Comparison of ENCODE assay signal across 8 cellular contexts in genomic region chr14:103563844-103564243, GRCh38. TPM values are rescaled to one million over a fixed set of nuclear protein-coding genes. Genes with fewer than 3 reads are reported as not detected.
DNase-seq lines count a peak whose midpoint lies in the region; ATAC-seq and TF ChIP-seq lines count a peak whose summit lies in the region.
"Not testable (repeated sequence)": the region's sequence is repeated elsewhere in the genome, so short reads cannot be mapped to it uniquely, and the experiment has no call there.

No MANE protein-coding gene starts in this region.

- H3K27me3 ChIP-seq in brain microvascular endothelial cell (replicated peaks); transverse colon: not testable (repeated sequence)

- peaks cover 46% of the 10 kb centered on the region for H3K36me3 Mint-ChIP-seq in Calu3 (ENCODE audit: insufficient read depth, unreplicated experiment)
- H3K36me3 Mint-ChIP-seq in activated CD4-positive, alpha-beta T cell treated with anti-CD3 and anti-CD28 coated beads for 36 hours (ENCODE audit: low read depth): peaks cover 24% of the 10 kb centered on the region
- not testable (repeated sequence) for H3K36me3 Mint-ChIP-seq in memory B cell; progenitor cell of endocrine pancreas (ENCODE audit: insufficient read depth)

- intact Hi-C loops in Calu3 (cut with micrococcal nuclease; ENCODE audit: unreplicated experiment); transverse colon (cut with DNase I; ENCODE audit: low total_unique reads): not testable (repeated sequence)
- intact Hi-C loops in activated CD4-positive, alpha-beta T cell treated with anti-CD3 and anti-CD28 coated beads for 36 hours (cut with DNase I, micrococcal nuclease): loop anchor here (2.0 kb wide), 2 partner anchors 35 to 971 kb away; partner anchors contain the start of genes RCOR1 (in 1 of the 2) and TRMT61A (in 1 of the 2)

- 42 to 59% methylated on average over 8 to 18 of the region's 18 CpGs for WGBS in transverse colon (ENCODE audit: low coverage in 1 of 2), 2 donors

- TF ChIP-seq EP300 in transverse colon (IDR thresholded peaks at IDR 0.05; ENCODE audit: low read depth): not testable (repeated sequence)

- TF ChIP-seq CTCF in Calu3 (IDR thresholded peaks at IDR 0.05; ENCODE audit: unreplicated experiment); brain microvascular endothelial cell (IDR thresholded peaks at IDR 0.05; ENCODE audit: low read depth, low read length, missing control alignments); fibroblast of pulmonary artery (IDR thresholded peaks at IDR 0.05; ENCODE audit: low read length, missing control alignments); progenitor cell of endocrine pancreas (IDR thresholded peaks at IDR 0.05; ENCODE audit: unreplicated experiment); transverse colon (IDR thresholded peaks at IDR 0.05): not testable (repeated sequence)
- TF ChIP-seq CTCF in LNCaP clone FGC (IDR thresholded peaks at IDR 0.05; ENCODE audit: control insufficient read depth, extremely low read depth, insufficient read depth): 0 out of 2 replicates have a peak, but pooled peaks have one; percentile 0

- BruUV-seq in Calu3 (replicated peaks; lab: Mats Ljungman, UMichigan): not testable (repeated sequence)

- POLR2A ChIA-PET in activated CD4-positive, alpha-beta T cell treated with anti-CD3 and anti-CD28 coated beads for 36 hours (lab: Charles Lee): not testable (repeated sequence)

- H3K4me1 Mint-ChIP-seq in Calu3 (ENCODE audit: low read depth, unreplicated experiment): peaks cover 23% of the 10 kb centered on the region
- peaks cover 55% of the 10 kb centered on the region for H3K4me1 Mint-ChIP-seq in activated CD4-positive, alpha-beta T cell treated with anti-CD3 and anti-CD28 coated beads for 36 hours
- peaks cover 28% of the 10 kb centered on the region for H3K4me1 Mint-ChIP-seq in memory B cell
- H3K4me1 Mint-ChIP-seq in progenitor cell of endocrine pancreas (ENCODE audit: low read depth): peaks cover 24% of the 10 kb centered on the region

- in situ Hi-C loops in brain microvascular endothelial cell (cut with HindIII; ENCODE audit: low pct_ligation_motif_present, low sequenced_read_pairs); transverse colon (cut with MboI; ENCODE audit: low pct_ligation_motif_present in 1 of 4, low pct_unique_long_range_greater_than_20kb in 1 of 4, low sequenced_read_pairs in 3 of 4): not testable (repeated sequence)

- not testable (repeated sequence) for H3K36me3 ChIP-seq in brain microvascular endothelial cell (replicated peaks)
- H3K36me3 ChIP-seq in transverse colon: peaks cover 0 to 16% (median 4%) of the 10 kb centered on the region in 4 donors

- H3K4me3 ChIP-seq in LNCaP clone FGC (ENCODE audit: low read depth, low read length): peak overlapping the region; percentile 62
- H3K4me3 ChIP-seq in brain microvascular endothelial cell (ENCODE audit: low read depth, low read length): peak overlapping the region; percentile 85
- peak overlapping the region; percentile 91 for H3K4me3 ChIP-seq in fibroblast of pulmonary artery (replicated peaks; ENCODE audit: low read depth, low read length)
- H3K4me3 ChIP-seq in transverse colon: peak overlapping the region in 3 of 4 donors; percentile 91 to 95 (median 94)

- H3K27me3 Mint-ChIP-seq in Calu3 (ENCODE audit: unreplicated experiment); activated CD4-positive, alpha-beta T cell treated with anti-CD3 and anti-CD28 coated beads for 36 hours; memory B cell; progenitor cell of endocrine pancreas: not testable (repeated sequence)

- H3K9me3 Mint-ChIP-seq in Calu3 (ENCODE audit: low read depth, unreplicated experiment); activated CD4-positive, alpha-beta T cell treated with anti-CD3 and anti-CD28 coated beads for 36 hours (ENCODE audit: low read depth); memory B cell; progenitor cell of endocrine pancreas (ENCODE audit: low read depth): not testable (repeated sequence)

- not testable (repeated sequence) for H3K27ac Mint-ChIP-seq in Calu3 (ENCODE audit: unreplicated experiment); memory B cell; progenitor cell of endocrine pancreas
- peak overlapping the region; percentile 31 for H3K27ac Mint-ChIP-seq in activated CD4-positive, alpha-beta T cell treated with anti-CD3 and anti-CD28 coated beads for 36 hours

- CTCF ChIA-PET in Calu3 (lab: Charles Lee): not testable (repeated sequence)
- CTCF ChIA-PET in activated CD4-positive, alpha-beta T cell treated with anti-CD3 and anti-CD28 coated beads for 36 hours (lab: Charles Lee): interaction anchor here (0.6 to 0.9 kb wide), 2 partner anchors 10 to 13 kb away, joined by 3 to 6 read pairs; no protein-coding TSS in a partner anchor

- not testable (repeated sequence) for H3K9me3 ChIP-seq in transverse colon

- H3K4me3 Mint-ChIP-seq in Calu3 (ENCODE audit: low read depth, unreplicated experiment) (peak overlapping the region; percentile 98), memory B cell (peak overlapping the region; percentile 93), progenitor cell of endocrine pancreas (ENCODE audit: low read depth) (peak overlapping the region; percentile 93)
- H3K4me3 Mint-ChIP-seq in activated CD4-positive, alpha-beta T cell treated with anti-CD3 and anti-CD28 coated beads for 36 hours: peak overlapping the region; percentile 94

- H3K27ac ChIP-seq in brain microvascular endothelial cell: not testable (repeated sequence)
- peak overlapping the region in 3 of 4 donors; percentile 95 to 98 (median 96) for H3K27ac ChIP-seq in transverse colon

- TF ChIP-seq POLR2A in transverse colon (IDR thresholded peaks at IDR 0.05): not testable (repeated sequence)

- ATAC-seq in activated CD4-positive, alpha-beta T cell treated with anti-CD3 and anti-CD28 coated beads for 36 hours; memory B cell (ENCODE audit: low read depth): not testable (repeated sequence)

- not testable (repeated sequence) for DNase-seq in Calu3; LNCaP clone FGC (ENCODE audit: low read depth); activated CD4-positive, alpha-beta T cell treated with anti-CD3 and anti-CD28 coated beads for 36 hours; brain microvascular endothelial cell; fibroblast of pulmonary artery (ENCODE audit: low read depth); memory B cell (ENCODE audit: low spot score in 2 of 2); progenitor cell of endocrine pancreas (ENCODE audit: low spot score, unreplicated experiment); transverse colon

- H3K4me1 ChIP-seq in transverse colon: peaks cover 16 to 47% (median 35%) of the 10 kb centered on the region in 4 donors

RNA-seq across cellular contexts. Expression of gene COA8, which starts 1.1 kb away (rescaled TPM):
- 29.1 and 37.2 TPM in 2 replicates for total RNA-seq in Calu3 (2022)
- total RNA-seq in activated CD4-positive, alpha-beta T cell treated with anti-CD3 and anti-CD28 coated beads for 36 hours: 10 to 100 TPM; 39.6 to 41.7 TPM
- 45.1 and 46.3 TPM in 2 replicates for total RNA-seq in progenitor cell of endocrine pancreas
- 10 to 100 TPM in 2 of 4 donors, 1 to 10 TPM in 1, not detected in 1; 1.5 to 17.1 (median 15.2) TPM for total RNA-seq in transverse colon

RNA-seq across cellular contexts. Expression of gene BAG5, which starts 1.4 kb away (rescaled TPM):
- total RNA-seq in Calu3 (2022) (36.5 and 38.4 TPM in 2 replicates), progenitor cell of endocrine pancreas (23.5 and 24.7 TPM in 2 replicates), transverse colon (10 to 100 TPM; 10.8 to 26.3 (median 23.9) TPM)
- 10 to 100 TPM; 24.2 to 25.1 TPM for total RNA-seq in activated CD4-positive, alpha-beta T cell treated with anti-CD3 and anti-CD28 coated beads for 36 hours

RNA-seq across cellular contexts. Expression of gene TRMT61A, which starts 34.8 kb away (rescaled TPM):
- total RNA-seq in Calu3 (2022): 25.9 and 28.0 TPM in 2 replicates
- 1 to 10 TPM; 8.8 to 9.0 TPM for total RNA-seq in activated CD4-positive, alpha-beta T cell treated with anti-CD3 and anti-CD28 coated beads for 36 hours
- 10.3 and 10.7 TPM in 2 replicates for total RNA-seq in progenitor cell of endocrine pancreas
- 10 to 100 TPM; 12.2 to 38.2 (median 14.1) TPM for total RNA-seq in transverse colon

RNA-seq across cellular contexts. Expression of gene CKB, which starts 41.2 kb away (rescaled TPM):
- total RNA-seq in Calu3 (2022): 27.0 and 28.2 TPM in 2 replicates
- 1 to 10 TPM; 3.4 to 4.0 TPM for total RNA-seq in activated CD4-positive, alpha-beta T cell treated with anti-CD3 and anti-CD28 coated beads for 36 hours
- 929 and 983 TPM in 2 replicates for total RNA-seq in progenitor cell of endocrine pancreas
- total RNA-seq in transverse colon: 1,000 to 10,000 TPM in 3 of 4 donors, 100 to 1,000 TPM in 1; 504 to 5,877 (median 3,263) TPM
